ENCODE assay signal across 15 cellular contexts in the genomic region with DNA sequence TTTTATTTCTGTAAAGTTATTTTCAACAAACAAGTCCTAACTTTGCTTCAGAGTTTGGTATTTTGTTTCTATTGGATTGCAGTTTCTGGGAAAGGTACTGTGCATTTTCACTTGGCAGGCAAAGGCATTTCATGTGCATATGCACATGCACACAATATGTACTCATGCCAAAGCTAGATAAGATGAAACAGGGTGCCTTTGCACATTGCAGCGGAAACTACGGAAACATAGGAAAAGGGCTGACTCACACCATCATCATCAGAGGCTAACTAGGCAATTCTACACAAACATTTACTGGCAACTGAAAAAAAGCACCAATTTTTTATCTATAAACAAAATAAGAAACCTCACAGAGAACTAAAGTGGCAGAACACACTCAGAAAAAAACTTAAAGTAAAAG.
DNase-seq lines count a peak whose midpoint lies in the region; ATAC-seq and TF ChIP-seq lines count a peak whose summit lies in the region.
"Had no signal": no experiment of that assay in that cellular context is flagged by ENCODE, and none has a peak within 500 bp of the region (broad histone marks: within the 10 kb centered on the region; RNA-seq: fewer than 3 reads in every experiment).

No MANE protein-coding gene starts in this region.

- no peaks in the 10 kb centered on the region for H3K36me3 ChIP-seq in mammary epithelial cell (ENCODE audit: insufficient read depth, low read length)
- no peaks in the 10 kb centered on the region for H3K36me3 ChIP-seq in esophagus squamous epithelium
- H3K36me3 ChIP-seq: lower lobe of right lung had no signal

- H3K36me3 Mint-ChIP-seq in activated CD4-positive, alpha-beta memory T cell treated with anti-CD3 and anti-CD28 coated beads for 36 hours = no peaks in the 10 kb centered on the region
- H3K36me3 Mint-ChIP-seq: brain; CD4-positive, CD25-positive, alpha-beta regulatory T cell had no signal

- DNase-seq in AG09319 (ENCODE audit: extremely low read depth, low read depth) (peak; percentile 71), M059J (ENCODE audit: low read depth) (peak; percentile 87), mammary epithelial cell (peak; percentile 72), kidney tubule cell (ENCODE audit: low spot score) (peak; percentile 36), esophagus squamous epithelium (lab: John Stamatoyannopoulos, UW) (no peak)
- DNase-seq in activated CD4-positive, alpha-beta memory T cell treated with anti-CD3 and anti-CD28 coated beads for 36 hours = no peak
- DNase-seq: CD4-positive, CD25-positive, alpha-beta regulatory T cell; H7; lower lobe of right lung; psoas muscle; substantia nigra had no signal

- ATAC-seq in GM21390 (IDR thresholded peaks at IDR 0.05; ENCODE audit: unreplicated experiment) = no peak
- ATAC-seq in HG03175 (IDR thresholded peaks at IDR 0.05; ENCODE audit: unreplicated experiment) = no peak
- ATAC-seq: lower lobe of right lung, psoas muscle had no signal

- peaks cover 2% of the 10 kb centered on the region for H3K9me3 Mint-ChIP-seq in activated CD4-positive, alpha-beta memory T cell treated with anti-CD3 and anti-CD28 coated beads for 36 hours

- no peaks in the 10 kb centered on the region for H3K79me2 ChIP-seq in mammary epithelial cell (ENCODE audit: insufficient read depth, low read length)

- 60% methylated on average over 2 of the region's 2 CpGs for WGBS in mammary epithelial cell (ENCODE audit: low coverage, missing lambda C conversion rate)
- WGBS in esophagus squamous epithelium, 2 donors = 47 to 56% methylated on average over 2 of the region's 2 CpGs

- no peak overlapping the region for H2AFZ ChIP-seq in mammary epithelial cell (ENCODE audit: low read depth, low read length)

- no peak overlapping the region for H3K27ac ChIP-seq in mammary epithelial cell (ENCODE audit: insufficient read depth, low read depth, low read length)
- H3K27ac ChIP-seq in esophagus squamous epithelium = no peak overlapping the region
- H3K27ac ChIP-seq: KMS-11, lower lobe of right lung, psoas muscle had no signal

- H3K27me3 Mint-ChIP-seq in activated CD4-positive, alpha-beta memory T cell treated with anti-CD3 and anti-CD28 coated beads for 36 hours = peaks cover 1% of the 10 kb centered on the region
- H3K27me3 Mint-ChIP-seq: brain had no signal

- H4K20me1 ChIP-seq in mammary epithelial cell (ENCODE audit: insufficient read depth, low read length) = no peaks in the 10 kb centered on the region

- no peak overlapping the region for H3K27ac Mint-ChIP-seq in activated CD4-positive, alpha-beta memory T cell treated with anti-CD3 and anti-CD28 coated beads for 36 hours
- H3K27ac Mint-ChIP-seq: brain; CD4-positive, CD25-positive, alpha-beta regulatory T cell had no signal

- H3K4me3 ChIP-seq in mammary epithelial cell (replicated peaks in 1 of 3; ENCODE audit: insufficient read depth in 1 of 3, low read depth in 2 of 3, low read length in 3 of 3) (no peak overlapping the region), esophagus squamous epithelium (no peak overlapping the region)
- H3K4me3 ChIP-seq: lower lobe of right lung, psoas muscle had no signal

- H3K9me3 ChIP-seq in mammary epithelial cell (replicated peaks; ENCODE audit: insufficient read depth, low read length) (no peaks in the 10 kb centered on the region), esophagus squamous epithelium (no peaks in the 10 kb centered on the region)
- H3K9me3 ChIP-seq: lower lobe of right lung had no signal

- BruUV-seq in mammary epithelial cell (replicated peaks; lab: Mats Ljungman, UMichigan) = no TSS peak

- in situ Hi-C loops in mammary epithelial cell (cut with MboI; ENCODE audit: low sequenced_read_pairs in 2 of 2) = no loop called here

- CTCF ChIA-PET in mammary epithelial cell (lab: Charles Lee; ENCODE audit: low non-redundant PET) = no interaction called here
- CTCF ChIA-PET in activated CD4-positive, alpha-beta memory T cell treated with anti-CD3 and anti-CD28 coated beads for 36 hours (lab: Charles Lee) = no interaction called here

- H3K9ac ChIP-seq in mammary epithelial cell (ENCODE audit: insufficient read depth, low read length) = no peak overlapping the region
- H3K9ac ChIP-seq: KMS-11 had no signal

- intact Hi-C loops in mammary epithelial cell (cut with micrococcal nuclease) = loop anchor here (10.0 kb wide), 1 partner anchor 814 kb away; no protein-coding TSS in a partner anchor
- intact Hi-C loops in esophagus squamous epithelium (cut with DNase I) = no loop called here
- intact Hi-C loops in activated CD4-positive, alpha-beta memory T cell treated with anti-CD3 and anti-CD28 coated beads for 36 hours (cut with micrococcal nuclease) = no loop called here

- no peak for TF ChIP-seq POLR2A in esophagus squamous epithelium (IDR thresholded peaks at IDR 0.05)

- dilution Hi-C loops in mammary epithelial cell (cut with HindIII; ENCODE audit: low sequenced_read_pairs) = no loop called here

- no peak overlapping the region for H3K4me3 Mint-ChIP-seq in activated CD4-positive, alpha-beta memory T cell treated with anti-CD3 and anti-CD28 coated beads for 36 hours
- H3K4me3 Mint-ChIP-seq: brain; CD4-positive, CD25-positive, alpha-beta regulatory T cell had no signal

- H3K4me2 ChIP-seq in mammary epithelial cell (ENCODE audit: insufficient read depth, low read depth, low read length) = no peak overlapping the region
- H3K4me2 ChIP-seq: KMS-11 had no signal

- POLR2A ChIA-PET in activated CD4-positive, alpha-beta memory T cell treated with anti-CD3 and anti-CD28 coated beads for 36 hours (lab: Charles Lee) = no interaction called here

- no peak for TF ChIP-seq CTCF in AG09319 (IDR thresholded peaks at IDR 0.05; ENCODE audit: low read depth, low read length)
- no peak for TF ChIP-seq CTCF in mammary epithelial cell (conservative IDR thresholded peaks at IDR 0.05 in 1 of 2, IDR thresholded peaks at IDR 0.05 in 1 of 2; ENCODE audit: extremely low read depth in 1 of 2, insufficient read depth in 1 of 2, low read depth in 1 of 2, low read length in 2 of 2)
- no peak for TF ChIP-seq CTCF in esophagus squamous epithelium (IDR thresholded peaks at IDR 0.05)

- no peaks in the 10 kb centered on the region for H3K27me3 ChIP-seq in mammary epithelial cell (ENCODE audit: insufficient read depth, low read length)
- H3K27me3 ChIP-seq in esophagus squamous epithelium = no peaks in the 10 kb centered on the region

- no peaks in the 10 kb centered on the region for H3K4me1 Mint-ChIP-seq in activated CD4-positive, alpha-beta memory T cell treated with anti-CD3 and anti-CD28 coated beads for 36 hours (ENCODE audit: low read depth)
- H3K4me1 Mint-ChIP-seq: brain; CD4-positive, CD25-positive, alpha-beta regulatory T cell had no signal

- H3K4me1 ChIP-seq in mammary epithelial cell (ENCODE audit: insufficient read depth, low read length) (no peaks in the 10 kb centered on the region), esophagus squamous epithelium (no peaks in the 10 kb centered on the region)
- H3K4me1 ChIP-seq: lower lobe of right lung, psoas muscle had no signal

Comparison
In these comparisons a context has a peak if more than half of its experiments do, and no peak if none do; other contexts are left out.
1. DNase-seq: peak in AG09319 (single experiment), M059J (single experiment), mammary epithelial cell (single experiment) and kidney tubule cell (single experiment); none in esophagus squamous epithelium (single experiment) and activated CD4-positive, alpha-beta memory T cell treated with anti-CD3 and anti-CD28 coated beads for 36 hours (single experiment).